In the genomic region with DNA sequence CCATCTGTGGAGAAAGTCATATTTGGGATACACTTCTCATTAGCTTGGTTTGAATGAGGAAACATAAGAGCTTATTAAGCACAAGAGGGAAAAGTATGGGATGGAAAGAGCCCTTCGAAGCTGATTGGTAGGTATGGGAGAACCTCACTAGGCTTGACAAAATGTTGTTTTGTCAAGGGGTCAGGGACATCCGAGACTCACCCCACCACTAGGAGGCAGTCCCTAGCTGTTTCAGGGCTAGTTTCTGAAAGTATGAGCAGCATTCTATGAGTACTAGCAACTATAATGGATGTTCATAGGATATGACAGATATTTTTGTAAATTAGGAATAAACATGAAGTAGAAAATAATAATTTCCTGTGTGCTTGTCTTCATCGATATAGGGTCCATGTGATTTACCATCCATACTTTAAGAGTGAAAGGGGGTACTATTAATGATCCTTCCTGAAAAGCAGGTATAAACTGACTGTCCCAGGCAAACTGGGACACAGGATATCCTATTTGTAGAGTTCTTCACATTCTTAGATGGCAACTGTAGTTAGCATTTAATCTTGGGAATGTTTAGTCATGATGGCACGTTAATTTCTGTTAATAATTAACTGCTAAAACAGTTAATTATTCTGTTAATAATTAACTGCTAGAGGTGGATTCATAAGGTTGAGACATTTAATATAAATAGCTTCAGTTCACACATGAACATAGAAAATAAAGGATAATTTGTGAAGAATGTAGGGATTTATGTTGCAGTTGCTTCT, we compare ENCODE assay signal across 1 cellular context.
TF ChIP-seq lines count a peak whose summit lies in the region.

No MANE protein-coding gene starts in this region.

TF ChIP-seq in endothelial cell of umbilical vein, 7 proteins besides CTCF, POLR2A, EP300 and RAD21 (continued from another document):
- no peak for TF ChIP-seq EZH2 (IDR thresholded peaks at IDR 0.05; ENCODE audit: borderline replicate concordance, low read depth, low read length, severe bottlenecking)
